Comparison of ENCODE assay signal across 25 cellular contexts in the genomic region with DNA sequence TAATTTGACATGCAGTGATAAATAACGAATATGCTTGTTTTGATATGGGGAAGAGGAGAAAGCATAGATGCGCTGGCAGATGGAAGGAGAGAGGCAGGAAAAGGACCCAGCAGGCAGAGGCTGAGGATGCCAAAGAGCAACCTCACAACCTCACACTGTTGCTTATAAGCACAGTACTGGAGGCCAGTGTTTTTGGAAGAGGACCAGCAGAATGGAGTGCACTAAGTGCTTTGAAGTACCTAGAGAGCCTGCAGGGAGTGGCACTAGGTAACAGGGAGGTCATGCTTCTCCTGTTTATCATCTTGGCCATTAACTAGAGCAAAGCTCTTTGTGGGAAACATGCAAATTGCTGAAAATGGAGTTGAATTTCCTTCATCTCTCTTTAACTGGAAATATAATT.
DNase-seq lines count a peak whose midpoint lies in the region; ATAC-seq and TF ChIP-seq lines count a peak whose summit lies in the region.
"Had no signal": no experiment of that assay in that cellular context is flagged by ENCODE, and none has a peak within 500 bp of the region (broad histone marks: within the 10 kb centered on the region; RNA-seq: fewer than 3 reads in every experiment).

No MANE protein-coding gene starts in this region.

- peaks cover 17% of the 10 kb centered on the region for H3K27me3 Mint-ChIP-seq in mesothelial cell of epicardium (ENCODE audit: low read depth)
- H3K27me3 Mint-ChIP-seq in CD4-positive, alpha-beta T cell: peaks cover 7% of the 10 kb centered on the region
- H3K27me3 Mint-ChIP-seq: activated CD8-positive, alpha-beta T cell treated with anti-CD3 and anti-CD28 coated beads for 36 hours had no signal

- no peak overlapping the region for H3K27ac Mint-ChIP-seq in mesothelial cell of epicardium
- H3K27ac Mint-ChIP-seq in CD4-positive, alpha-beta T cell: no peak overlapping the region
- H3K27ac Mint-ChIP-seq: activated CD8-positive, alpha-beta T cell treated with anti-CD3 and anti-CD28 coated beads for 36 hours; activated naive CD4-positive, alpha-beta T cell treated with anti-CD3 and anti-CD28 coated beads, Interleukin-2, amount 50 U/mL, for 24 hours; activated T-helper 2 cell treated with anti-CD3 and anti-CD28 coated beads, Interferon-gamma antibody, Interleukin-2, Interleukin-4, amounts not matched to agents 10 μg/mL and 5 μg/mL and 100 μg/mL, durations not matched to agents 14 hours and 24 hours and 36 hours; neural progenitor cell had no signal

- H3K36me3 ChIP-seq in fibroblast of lung (ENCODE audit: control insufficient read depth, insufficient read depth, low read length): no peaks in the 10 kb centered on the region
- H3K36me3 ChIP-seq: breast epithelium, neural progenitor cell, right lobe of liver had no signal

- H2AFZ ChIP-seq in fibroblast of lung (ENCODE audit: low read length): peak overlapping the region; percentile 55
- H2AFZ ChIP-seq: neural progenitor cell had no signal

- no peak for ATAC-seq in CD4-positive, alpha-beta T cell (ENCODE audit: poor library complexity)
- ATAC-seq: activated CD8-positive, alpha-beta T cell treated with anti-CD3 and anti-CD28 coated beads for 36 hours; GM12878; HCT116; right lobe of liver had no signal

- H3K4me3 Mint-ChIP-seq in mesothelial cell of epicardium: no peak overlapping the region
- no peak overlapping the region for H3K4me3 Mint-ChIP-seq in CD4-positive, alpha-beta T cell
- H3K4me3 Mint-ChIP-seq: activated CD8-positive, alpha-beta T cell treated with anti-CD3 and anti-CD28 coated beads for 36 hours; activated naive CD4-positive, alpha-beta T cell treated with anti-CD3 and anti-CD28 coated beads, Interleukin-2, amount 50 U/mL, for 24 hours; neural progenitor cell had no signal

- H3K9me3 ChIP-seq in AG04450 (ENCODE audit: control insufficient read depth, insufficient read depth, low read length): no peaks in the 10 kb centered on the region
- H3K9me3 ChIP-seq in fibroblast of lung (ENCODE audit: control insufficient read depth, insufficient read depth, low read depth, low read length): no peaks in the 10 kb centered on the region
- no peaks in the 10 kb centered on the region for H3K9me3 ChIP-seq in CD4-positive, alpha-beta T cell (ENCODE audit: control insufficient read depth, low read length)
- H3K9me3 ChIP-seq: breast epithelium, right lobe of liver had no signal

- intact Hi-C loops in CD4-positive, alpha-beta T cell (cut with DNase I, micrococcal nuclease): no loop called here

- peaks cover 22% of the 10 kb centered on the region for H3K4me1 Mint-ChIP-seq in mesothelial cell of epicardium
- no peaks in the 10 kb centered on the region for H3K4me1 Mint-ChIP-seq in CD4-positive, alpha-beta T cell (ENCODE audit: low read depth)
- H3K4me1 Mint-ChIP-seq: activated naive CD4-positive, alpha-beta T cell treated with anti-CD3 and anti-CD28 coated beads, Interleukin-2, amount 50 U/mL, for 24 hours had no signal

- peaks cover 10% of the 10 kb centered on the region for H3K9me3 Mint-ChIP-seq in mesothelial cell of epicardium
- H3K9me3 Mint-ChIP-seq in CD4-positive, alpha-beta T cell: no peaks in the 10 kb centered on the region
- H3K9me3 Mint-ChIP-seq: activated CD8-positive, alpha-beta T cell treated with anti-CD3 and anti-CD28 coated beads for 36 hours; activated naive CD4-positive, alpha-beta T cell treated with anti-CD3 and anti-CD28 coated beads, Interleukin-2, amount 50 U/mL, for 24 hours; activated T-helper 2 cell treated with anti-CD3 and anti-CD28 coated beads, Interferon-gamma antibody, Interleukin-2, Interleukin-4, amounts not matched to agents 10 μg/mL and 5 μg/mL and 100 μg/mL, durations not matched to agents 14 hours and 24 hours and 36 hours; neural progenitor cell had no signal

- peaks cover 2% of the 10 kb centered on the region for H3K4me1 ChIP-seq in fibroblast of lung (ENCODE audit: control insufficient read depth, extremely low read depth, insufficient read depth, low read length)
- H3K4me1 ChIP-seq: breast epithelium, neural progenitor cell, right lobe of liver had no signal

- TF ChIP-seq CTCF in AG04450 (IDR thresholded peaks at IDR 0.05; ENCODE audit: low read depth, low read length) (no peak), fibroblast of lung (conservative IDR thresholded peaks at IDR 0.05 in 1 of 2, IDR thresholded peaks at IDR 0.05 in 1 of 2; ENCODE audit: low read depth in 1 of 2, low read length in 2 of 2) (no peak), mesothelial cell of epicardium (IDR thresholded peaks at IDR 0.05; ENCODE audit: unreplicated experiment) (no peak)
- no peak for TF ChIP-seq CTCF in CD4-positive, alpha-beta T cell (IDR thresholded peaks at IDR 0.05)

- CTCF ChIA-PET in AG04450 (lab: Charles Lee): no interaction called here
- CTCF ChIA-PET in CD4-positive, alpha-beta T cell (lab: Charles Lee): no interaction called here

- no peaks in the 10 kb centered on the region for H3K36me3 Mint-ChIP-seq in mesothelial cell of epicardium
- H3K36me3 Mint-ChIP-seq in CD4-positive, alpha-beta T cell (ENCODE audit: low read depth): no peaks in the 10 kb centered on the region
- H3K36me3 Mint-ChIP-seq: activated naive CD4-positive, alpha-beta T cell treated with anti-CD3 and anti-CD28 coated beads, Interleukin-2, amount 50 U/mL, for 24 hours; neural progenitor cell had no signal

- no peak overlapping the region for H3K4me3 ChIP-seq in AG04450 (ENCODE audit: low read depth, low read length)
- no peak overlapping the region for H3K4me3 ChIP-seq in fibroblast of lung (replicated peaks in 1 of 4; ENCODE audit: control extremely low read depth in 1 of 4, insufficient read depth in 1 of 4, low read depth in 3 of 4, low read length in 4 of 4)
- H3K4me3 ChIP-seq: breast epithelium, GM12878, neural progenitor cell, right lobe of liver had no signal

- no peaks in the 10 kb centered on the region for H3K79me2 ChIP-seq in fibroblast of lung (ENCODE audit: control insufficient read depth, insufficient read depth, low read length)

- DNase-seq in AG04450 (ENCODE audit: low read depth, low spot score) (no peak), DMS153 treated with DMSO at 0.1 percent for 48 hours (lab: John Stamatoyannopoulos, UW; ENCODE audit: unreplicated experiment) (peak; percentile 48), NCI-H2107 (lab: John Stamatoyannopoulos, UW) (peak; percentile 41), fibroblast of lung (ENCODE audit: low read depth in 2 of 2) (no peak), HK-2 (ENCODE audit: unreplicated experiment) (no peak), NCI-H82 (lab: John Stamatoyannopoulos, UW) (no peak), mesothelial cell of epicardium (ENCODE audit: low spot score in 2 of 2, unreplicated experiment in 2 of 2) (no peak)
- no peak for DNase-seq in CD4-positive, alpha-beta T cell
- DNase-seq: activated CD4-positive, alpha-beta T cell treated with anti-CD3 and anti-CD28 coated beads for 1 hour; activated CD8-positive, alpha-beta T cell treated with anti-CD3 and anti-CD28 coated beads for 36 hours; effector CD8-positive, alpha-beta T cell; kidney; MM.1S; NCI-H1930; posterior cingulate gyrus; right lobe of liver; stimulated activated CD4-positive, alpha-beta T cell treated with anti-CD3 and anti-CD28 coated beads, Interleukin-2, amount 100 ng/mL, for 48 hours had no signal

- peak overlapping the region; percentile 69 for H3K4me2 ChIP-seq in fibroblast of lung (ENCODE audit: extremely low read depth, insufficient read depth, low read length)
- H3K4me2 ChIP-seq: KMS-11, neural progenitor cell had no signal

- POLR2A ChIA-PET in AG04450 (lab: Yijun Ruan, JAX): no interaction called here
- POLR2A ChIA-PET in CD4-positive, alpha-beta T cell (lab: Charles Lee): no interaction called here

- H3K27me3 ChIP-seq in AG04450 (ENCODE audit: control insufficient read depth, insufficient read depth, low read length) (no peaks in the 10 kb centered on the region), fibroblast of lung (ENCODE audit: control insufficient read depth, insufficient read depth, low read length) (no peaks in the 10 kb centered on the region)
- no peaks in the 10 kb centered on the region for H3K27me3 ChIP-seq in CD4-positive, alpha-beta T cell (ENCODE audit: control insufficient read depth, insufficient read depth, low read length)
- H3K27me3 ChIP-seq: breast epithelium, neural progenitor cell, right lobe of liver had no signal

- no peaks in the 10 kb centered on the region for H4K20me1 ChIP-seq in fibroblast of lung (ENCODE audit: control insufficient read depth, extremely low read depth, insufficient read depth, low read length)

- no peak overlapping the region for H3K9ac ChIP-seq in fibroblast of lung (ENCODE audit: insufficient read depth, low read length)
- H3K9ac ChIP-seq: KMS-11, neural progenitor cell had no signal

- H3K27ac ChIP-seq in AG04450 (ENCODE audit: low read depth, low read length) (peak overlapping the region; percentile 34), fibroblast of lung (ENCODE audit: insufficient read depth, low read length) (no peak overlapping the region)
- no peak overlapping the region for H3K27ac ChIP-seq in CD4-positive, alpha-beta T cell (ENCODE audit: low read depth, low read length)
- H3K27ac ChIP-seq: breast epithelium, C4-2B, KMS-11, neural progenitor cell, right lobe of liver had no signal

Comparison
In these comparisons a context has a peak if more than half of its experiments do, and no peak if none do; other contexts are left out.
1. DNase-seq: peak in DMS153 treated with DMSO at 0.1 percent for 48 hours (single experiment) and NCI-H2107 (single experiment); none in AG04450 (single experiment), fibroblast of lung (0 of 2), HK-2 (single experiment), NCI-H82 (single experiment), mesothelial cell of epicardium (0 of 2) and CD4-positive, alpha-beta T cell (0 of 10).